9 cellular contexts compared by ENCODE assay signal in the genomic region with DNA sequence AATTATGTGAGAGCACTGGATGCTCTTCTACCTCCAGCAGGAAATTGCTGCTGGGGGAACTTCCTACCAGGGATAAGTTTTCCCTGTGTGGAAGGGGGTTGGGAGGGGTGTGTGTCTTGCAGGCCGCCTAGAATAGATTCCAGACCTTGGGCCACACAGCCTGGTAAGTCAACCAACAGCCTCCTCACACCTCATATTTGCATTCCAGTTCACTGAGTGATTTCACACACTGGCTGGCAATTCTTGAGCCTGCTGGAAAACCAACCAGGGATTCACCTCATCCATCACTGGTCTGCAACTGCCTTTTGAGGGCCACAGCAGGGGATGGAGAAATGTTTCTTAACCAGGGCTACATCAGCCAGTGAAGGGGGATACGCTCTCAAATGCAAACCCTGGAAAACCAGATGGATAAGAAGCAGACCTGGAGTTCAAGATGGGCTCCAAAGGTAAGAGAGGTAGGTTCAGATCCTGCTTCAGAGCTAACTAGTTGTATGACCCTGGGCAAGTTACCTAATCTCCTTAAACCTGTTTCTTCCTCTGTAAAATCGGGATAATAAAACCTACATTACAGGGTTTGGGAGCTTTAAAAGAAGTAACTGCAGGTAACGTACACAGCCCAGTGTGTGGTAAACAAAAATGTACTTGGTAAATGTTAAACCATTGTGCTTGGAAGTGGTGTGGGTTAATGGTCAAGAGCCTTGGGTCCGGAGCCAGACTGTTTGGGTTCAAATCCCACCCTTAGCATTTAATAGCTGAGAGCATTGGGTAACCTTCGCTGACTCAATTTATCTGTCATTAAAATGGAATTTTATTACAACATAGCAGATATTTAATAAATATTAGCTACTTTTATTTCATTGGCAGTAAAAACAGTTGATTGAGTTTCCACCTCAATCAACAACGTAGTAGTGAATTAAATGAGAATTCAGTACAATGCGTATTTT. TPM values are rescaled to one million over a fixed set of nuclear protein-coding genes. Genes with fewer than 3 reads are reported as not detected.
DNase-seq lines count a peak whose midpoint lies in the region; TF ChIP-seq lines count a peak whose summit lies in the region.
"Had no signal": no experiment of that assay in that cellular context is flagged by ENCODE, and none has a peak within 500 bp of the region (broad histone marks: within the 10 kb centered on the region; RNA-seq: fewer than 3 reads in every experiment).

No MANE protein-coding gene starts in this region.

- H3K9ac ChIP-seq in HUES48 (ENCODE audit: low read depth, low read length) = peak overlapping the region; percentile 91; the same call in 1 of the 2 replicates

- no peak for TF ChIP-seq EP300 in transverse colon (IDR thresholded peaks at IDR 0.05; ENCODE audit: low read depth)

- peaks cover 38% of the 10 kb centered on the region for H3K36me3 ChIP-seq in HUES48 (ENCODE audit: control insufficient read depth, insufficient read depth, low read length)
- no peaks in the 10 kb centered on the region for H3K36me3 ChIP-seq in transverse colon

- intact Hi-C loops in transverse colon (cut with DNase I; ENCODE audit: low total_unique reads) = no loop called here

- DNase-seq in choroid plexus epithelial cell (ENCODE audit: low read depth) (peak; percentile 73), left kidney (ENCODE audit: low read depth, low spot score) (peak; percentile 25), transverse colon (peak; percentile 13), NCI-H2227 treated with DMSO at 0.1 percent for 48 hours (lab: John Stamatoyannopoulos, UW) (no peak), ureter (ENCODE audit: low spot score) (no peak), NCI-H1436 treated with DMSO at 0.1 percent for 48 hours (lab: John Stamatoyannopoulos, UW) (no peak)
- DNase-seq in stimulated activated CD4-positive, alpha-beta T cell treated with anti-CD3 and anti-CD28 coated beads, Interleukin-4, amount 100 ng/mL, for 24 hours = no peak
- DNase-seq: amygdala had no signal

- 47 to 48% methylated on average over 4 to 8 of the region's 8 CpGs for WGBS in transverse colon (ENCODE audit: low coverage in 1 of 2), 2 donors

- TF ChIP-seq CTCF in choroid plexus epithelial cell (conservative IDR thresholded peaks at IDR 0.05; ENCODE audit: low read depth, low read length) (no peak), transverse colon (IDR thresholded peaks at IDR 0.05) (no peak)

- H3K4me1 ChIP-seq in HUES48 (ENCODE audit: control insufficient read depth, insufficient read depth, low read length) = peaks cover 31% of the 10 kb centered on the region
- peaks cover 9 to 36% (median 22%) of the 10 kb centered on the region in 4 donors for H3K4me1 ChIP-seq in transverse colon

- H3K4me3 ChIP-seq in HUES48 (ENCODE audit: low read depth, low read length) (peak overlapping the region; percentile 93), choroid plexus epithelial cell (ENCODE audit: low read depth, low read length) (peak overlapping the region; percentile 81), transverse colon (peak overlapping the region in 3 of 4 donors; percentile 56 to 89 (median 71))

- no peaks in the 10 kb centered on the region for H3K9me3 ChIP-seq in HUES48 (ENCODE audit: control insufficient read depth, insufficient read depth, low read length)
- H3K9me3 ChIP-seq in transverse colon = no peaks in the 10 kb centered on the region

- no peak for TF ChIP-seq POLR2A in transverse colon (IDR thresholded peaks at IDR 0.05)

- H3K27me3 ChIP-seq in HUES48 (ENCODE audit: control insufficient read depth, insufficient read depth, low read length) (peaks cover 3% of the 10 kb centered on the region; the same call in 1 of the 2 replicates), transverse colon (peaks cover 11% of the 10 kb centered on the region)

- in situ Hi-C loops in transverse colon (cut with MboI; ENCODE audit: low pct_ligation_motif_present in 1 of 4, low pct_unique_long_range_greater_than_20kb in 1 of 4, low sequenced_read_pairs in 3 of 4) = no loop called here

- peak overlapping the region; percentile 72 for H3K27ac ChIP-seq in HUES48 (ENCODE audit: low read depth, low read length)
- H3K27ac ChIP-seq in transverse colon = peak overlapping the region; percentile 86 to 97 (median 92)

RNA-seq across cellular contexts. Expression of gene FSTL1, which starts 1.8 kb away (rescaled TPM):
- total RNA-seq in transverse colon = 100 to 1,000 TPM in 1 of 4 donors, 10 to 100 TPM in 3; 81.2 to 106 (median 91.8) TPM
- total RNA-seq in ureter = 379 TPM

Comparison
In these comparisons a context has a peak if more than half of its experiments do, and no peak if none do; other contexts are left out.
1. DNase-seq: peak in choroid plexus epithelial cell (single experiment), left kidney (single experiment) and transverse colon (single experiment); none in NCI-H2227 treated with DMSO at 0.1 percent for 48 hours (single experiment), ureter (single experiment), NCI-H1436 treated with DMSO at 0.1 percent for 48 hours (single experiment) and stimulated activated CD4-positive, alpha-beta T cell treated with anti-CD3 and anti-CD28 coated beads, Interleukin-4, amount 100 ng/mL, for 24 hours (single experiment).
2. Peak in every context shown above with its lines, with median percentiles within 50 percentile points of each other: H3K4me3 ChIP-seq.